Comparison of ENCODE assay signal across 16 cellular contexts in genomic region chr1:243489164-243489527, GRCh38.
A peak's percentile ranks its signal among the peaks of the same experiment; 100 is the strongest.
DNase-seq lines count a peak whose midpoint lies in the region; ATAC-seq, FAIRE-seq and TF ChIP-seq lines count a peak whose summit lies in the region.
"Had no signal": no experiment of that assay in that cellular context is flagged by ENCODE, and none has a peak within 500 bp of the region (broad histone marks: within the 10 kb centered on the region; RNA-seq: fewer than 3 reads in every experiment).

No MANE protein-coding gene starts in this region.

- H3K9me3 Mint-ChIP-seq in central memory CD8-positive, alpha-beta T cell, result no peaks in the 10 kb centered on the region
- H3K9me3 Mint-ChIP-seq: CD4-positive, CD25-positive, alpha-beta regulatory T cell had no signal

- no peaks in the 10 kb centered on the region for H3K36me3 ChIP-seq in HUES64 (ENCODE audit: insufficient read depth, low read length)
- peaks cover 5 to 7% of the 10 kb centered on the region in 2 experiments for H3K36me3 ChIP-seq in keratinocyte (ENCODE audit: control insufficient read depth in 2 of 2, extremely low read depth in 1 of 2, insufficient read depth in 2 of 2, low read length in 2 of 2)
- H3K36me3 ChIP-seq in A673 (ENCODE audit: insufficient read depth, low read length, poor library complexity, severe bottlenecking), result no peaks in the 10 kb centered on the region
- H3K36me3 ChIP-seq in MG63, result no peaks in the 10 kb centered on the region; the same call in 1 of the 2 replicates

- TF ChIP-seq CTCF in A549 (IDR thresholded peaks at IDR 0.05), result no peak
- TF ChIP-seq CTCF in keratinocyte (optimal IDR thresholded peaks at IDR 0.05 in 1 of 3, IDR thresholded peaks at IDR 0.05 in 1 of 3, conservative IDR thresholded peaks at IDR 0.05 in 1 of 3; ENCODE audit: extremely low read depth in 1 of 3, insufficient read depth in 2 of 3, low read length in 3 of 3), result no peak
- no peak for TF ChIP-seq CTCF in A673 (conservative IDR thresholded peaks at IDR 0.05; ENCODE audit: low read depth, low read length)

- peaks cover 20% of the 10 kb centered on the region for H3K79me2 ChIP-seq in keratinocyte (ENCODE audit: control insufficient read depth, insufficient read depth, low read length)

- H3K4me2 ChIP-seq in A549, result peak overlapping the region; percentile 75; the same call in 2 of the 3 replicates
- H3K4me2 ChIP-seq in keratinocyte (ENCODE audit: control insufficient read depth, extremely low read depth, insufficient read depth, low read depth, low read length), result peak overlapping the region; percentile 58

- no peak overlapping the region for H3K4me3 ChIP-seq in A549
- H3K4me3 ChIP-seq in HUES64 (ENCODE audit: low read length), result no peak overlapping the region
- peak overlapping the region in 1 of 3 experiments; percentile 60 for H3K4me3 ChIP-seq in keratinocyte (ENCODE audit: control insufficient read depth in 2 of 3, extremely low read depth in 1 of 3, insufficient read depth in 2 of 3, low read depth in 1 of 3, low read length in 3 of 3)
- no peak overlapping the region for H3K4me3 ChIP-seq in A673 (ENCODE audit: low read depth, low read length, poor library complexity, severe bottlenecking)
- no peak overlapping the region for H3K4me3 ChIP-seq in MG63

- H3K36me3 Mint-ChIP-seq in central memory CD8-positive, alpha-beta T cell (ENCODE audit: insufficient read depth), result peaks cover 10% of the 10 kb centered on the region

- H4K20me1 ChIP-seq in keratinocyte (ENCODE audit: control insufficient read depth, extremely low read depth, insufficient read depth, low read length), result no peaks in the 10 kb centered on the region

- H3K27me3 ChIP-seq in HUES64 (ENCODE audit: insufficient read depth, low read length) (no peaks in the 10 kb centered on the region), keratinocyte (ENCODE audit: control insufficient read depth, extremely low read depth, insufficient read depth, low read length) (no peaks in the 10 kb centered on the region), A673 (replicated peaks; ENCODE audit: insufficient read depth, low read depth, low read length, poor library complexity) (no peaks in the 10 kb centered on the region), MG63 (no peaks in the 10 kb centered on the region)

- POLR2A ChIA-PET in A549 (lab: Yijun Ruan, JAX) (no interaction called here), A673 (lab: Charles Lee; ENCODE audit: low non-redundant PET) (no interaction called here)

- H3K27ac Mint-ChIP-seq in central memory CD8-positive, alpha-beta T cell (ENCODE audit: low read depth), result peak overlapping the region; percentile 81

- no peaks in the 10 kb centered on the region for H3K27me3 Mint-ChIP-seq in central memory CD8-positive, alpha-beta T cell
- H3K27me3 Mint-ChIP-seq: CD4-positive, CD25-positive, alpha-beta regulatory T cell had no signal

- no peak overlapping the region for H2AFZ ChIP-seq in keratinocyte (ENCODE audit: control insufficient read depth, low read length)

- H3K9me1 ChIP-seq in keratinocyte (ENCODE audit: control insufficient read depth, extremely low read depth, insufficient read depth, low read length), result no peaks in the 10 kb centered on the region

- H3K27ac ChIP-seq in A549, result no peak overlapping the region
- 0 out of 2 replicates have a peak overlapping the region, but pooled peaks have one; percentile 17 for H3K27ac ChIP-seq in HUES64 (ENCODE audit: low read depth, low read length)
- H3K27ac ChIP-seq in keratinocyte (ENCODE audit: control insufficient read depth, insufficient read depth, low read length), result no peak overlapping the region
- no peak overlapping the region for H3K27ac ChIP-seq in A673 (ENCODE audit: low read depth, low read length, poor library complexity, severe bottlenecking)

- intact Hi-C loops in A673 (cut with micrococcal nuclease; ENCODE audit: unreplicated experiment), result no loop called here

- H3K4me1 ChIP-seq in A549 (0 out of 3 replicates have a peak, but pooled peaks cover 4% of the 10 kb centered on the region), HUES64 (ENCODE audit: insufficient read depth, low read length) (peaks cover 35% of the 10 kb centered on the region), keratinocyte (ENCODE audit: control insufficient read depth, extremely low read depth, insufficient read depth, low read length) (no peaks in the 10 kb centered on the region), A673 (ENCODE audit: insufficient read depth, low read length, poor library complexity, severe bottlenecking) (peaks cover 10% of the 10 kb centered on the region)

- no peak for TF ChIP-seq EP300 in A549 (IDR thresholded peaks at IDR 0.05)

- no peak for FAIRE-seq in A549 (lab: Jason Lieb, UNC)
- no peak for FAIRE-seq in keratinocyte (lab: Jason Lieb, UNC)
- FAIRE-seq: G401.6, GM19239, RCC 7860 had no signal

- DNase-seq in A549 (ENCODE audit: low read depth in 1 of 2, low spot score in 1 of 2) (no peak), keratinocyte (ENCODE audit: low read depth, low spot score) (no peak), A673 (ENCODE audit: low spot score) (no peak), MG63 (no peak), NCI-H1417 (lab: John Stamatoyannopoulos, UW) (no peak)
- no peak for DNase-seq in central memory CD8-positive, alpha-beta T cell (ENCODE audit: low spot score in 2 of 2)
- no peak for DNase-seq in stimulated activated CD4-positive, alpha-beta T cell treated with anti-CD3 and anti-CD28 coated beads, Interleukin-2, amount 100 ng/mL, for 48 hours
- DNase-seq: AML-193; CD4-positive, CD25-positive, alpha-beta regulatory T cell; NCI-H2107; NCI-H774; SIG-M5 had no signal

- dilution Hi-C loops in keratinocyte (cut with MboI; ENCODE audit: extremely low pct_ligation_motif_present, low sequenced_read_pairs), result no loop called here

- no peak for TF ChIP-seq POLR2A in A549 (IDR thresholded peaks at IDR 0.05; ENCODE audit: low read length)

- no peak overlapping the region for H3K4me3 Mint-ChIP-seq in central memory CD8-positive, alpha-beta T cell
- H3K4me3 Mint-ChIP-seq: CD4-positive, CD25-positive, alpha-beta regulatory T cell had no signal

- H3K4me1 Mint-ChIP-seq in central memory CD8-positive, alpha-beta T cell, result no peaks in the 10 kb centered on the region
- H3K4me1 Mint-ChIP-seq: CD4-positive, CD25-positive, alpha-beta regulatory T cell had no signal

- no peak for TF ChIP-seq RAD21 in A549 (conservative IDR thresholded peaks at IDR 0.05 in 1 of 2, IDR thresholded peaks at IDR 0.05 in 1 of 2)

- 97% methylated on average over 23 of the region's 23 CpGs for WGBS in A549 (ENCODE audit: missing lambda C conversion rate)
- WGBS in HUES64, result 91% methylated on average over 23 of the region's 23 CpGs

- CTCF ChIA-PET in A549 (lab: Yijun Ruan, JAX) (interaction anchor here (0.9 to 2.4 kb wide), 3 partner anchors 14 to 784 kb away, joined by 3 to 6 read pairs (median 3); no protein-coding TSS in a partner anchor), A673 (lab: Charles Lee) (no interaction called here)

- H3K9me3 ChIP-seq in A549 (no peaks in the 10 kb centered on the region), HUES64 (ENCODE audit: insufficient read depth, low read depth, low read length) (no peaks in the 10 kb centered on the region), keratinocyte (ENCODE audit: control insufficient read depth, low read depth, low read length) (no peaks in the 10 kb centered on the region), A673 (ENCODE audit: low read depth, low read length, poor library complexity, severe bottlenecking) (no peaks in the 10 kb centered on the region), MG63 (no peaks in the 10 kb centered on the region)

- no peak for ATAC-seq in A549
- no peak for ATAC-seq in central memory CD8-positive, alpha-beta T cell (replicated peaks; ENCODE audit: extremely low read depth, poor library complexity, severe bottlenecking)

- 0 out of 2 replicates have a peak overlapping the region, but pooled peaks have one; percentile 5 for H3K9ac ChIP-seq in HUES64 (ENCODE audit: low read depth, low read length)
- H3K9ac ChIP-seq in keratinocyte (ENCODE audit: control insufficient read depth, extremely low read depth, insufficient read depth, low read length), result no peak overlapping the region

- no TSS peak for BruUV-seq in A673 (replicated peaks; lab: Mats Ljungman, UMichigan)

TF ChIP-seq in A549, 52 proteins besides CTCF, POLR2A, EP300 and RAD21:
- TF ChIP-seq ZNF302 (CRISPR knock-in tag; IDR thresholded peaks at IDR 0.05), result no peak
- TF ChIP-seq SREBF2 (IDR thresholded peaks at IDR 0.05), result no peak
- TF ChIP-seq JUNB (IDR thresholded peaks at IDR 0.05), result no peak
- no peak for TF ChIP-seq HES2 (IDR thresholded peaks at IDR 0.05)
- no peak for TF ChIP-seq RNF2 (IDR thresholded peaks at IDR 0.05; ENCODE audit: borderline replicate concordance, low read depth)
- no peak for TF ChIP-seq ZSCAN20 (CRISPR knock-in tag; IDR thresholded peaks at IDR 0.05)
- TF ChIP-seq NFE2L2 (conservative IDR thresholded peaks at IDR 0.05; ENCODE audit: low read length), result no peak
